Comparison of ENCODE assay signal across 21 cellular contexts in the genomic region with DNA sequence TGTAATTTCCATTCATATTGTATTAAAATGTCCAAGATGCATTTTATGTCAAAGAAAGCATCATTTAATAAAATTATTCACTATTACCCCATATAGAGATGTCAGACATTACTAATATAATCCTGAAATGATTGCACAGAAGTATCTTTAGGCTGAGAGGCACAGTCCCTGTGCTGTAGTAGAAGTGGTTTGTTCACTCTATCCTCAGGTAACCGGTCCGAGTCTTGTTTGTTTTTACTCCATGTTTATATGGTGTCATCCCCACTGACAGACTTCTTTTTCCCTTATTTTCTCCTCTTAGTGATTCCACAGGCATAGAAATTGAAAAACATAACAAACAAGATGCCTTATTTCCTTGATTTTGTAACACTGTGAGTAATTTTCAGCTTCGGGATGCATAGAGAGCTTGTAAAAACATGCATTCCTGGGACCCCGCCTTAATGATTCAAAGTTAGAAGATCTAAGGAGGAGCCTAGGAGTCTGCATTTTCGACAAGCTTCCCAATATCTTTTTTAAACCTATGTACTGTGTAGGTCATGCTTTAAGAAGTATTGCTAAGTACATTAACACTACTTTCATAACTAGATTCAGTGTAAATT.
"Had no signal": no experiment of that assay in that cellular context is flagged by ENCODE, and none has a peak within 500 bp of the region (broad histone marks: within the 10 kb centered on the region; RNA-seq: fewer than 3 reads in every experiment).

No MANE protein-coding gene starts in this region.

- H3K27me3 ChIP-seq: brain microvascular endothelial cell, esophagus muscularis mucosa, pancreas, right lobe of liver, stomach, vagina had no signal

- H3K4me3 Mint-ChIP-seq: activated CD4-positive, alpha-beta memory T cell treated with anti-CD3 and anti-CD28 coated beads for 36 hours; naive thymus-derived CD8-positive, alpha-beta T cell; stimulated activated effector memory CD8-positive, alpha-beta T cell treated with anti-CD3 and anti-CD28 coated beads, Interleukin-12 subunit alpha, Interleukin-12 subunit beta, amount 100 ng/mL, for 72 hours; WTC11 had no signal

- H3K4me1 Mint-ChIP-seq: naive thymus-derived CD8-positive, alpha-beta T cell; stimulated activated effector memory CD8-positive, alpha-beta T cell treated with anti-CD3 and anti-CD28 coated beads, Interleukin-12 subunit alpha, Interleukin-12 subunit beta, amount 100 ng/mL, for 72 hours; WTC11 had no signal

- H3K9me3 Mint-ChIP-seq: activated CD4-positive, alpha-beta memory T cell treated with anti-CD3 and anti-CD28 coated beads for 36 hours; naive thymus-derived CD8-positive, alpha-beta T cell; stimulated activated effector memory CD8-positive, alpha-beta T cell treated with anti-CD3 and anti-CD28 coated beads, Interleukin-12 subunit alpha, Interleukin-12 subunit beta, amount 100 ng/mL, for 72 hours; WTC11 had no signal

- H3K27ac Mint-ChIP-seq: activated CD4-positive, alpha-beta memory T cell treated with anti-CD3 and anti-CD28 coated beads for 36 hours; naive thymus-derived CD8-positive, alpha-beta T cell; stimulated activated effector memory CD8-positive, alpha-beta T cell treated with anti-CD3 and anti-CD28 coated beads, Interleukin-12 subunit alpha, Interleukin-12 subunit beta, amount 100 ng/mL, for 72 hours; WTC11 had no signal

- DNase-seq: activated CD4-positive, alpha-beta memory T cell treated with anti-CD3 and anti-CD28 coated beads for 36 hours; activated CD4-positive, alpha-beta T cell treated with anti-CD3 and anti-CD28 coated beads for 4 hours; activated naive CD4-positive, alpha-beta T cell treated with Interleukin-2 at 50 U/mL for 16 hours; activated T-cell treated with anti-CD3 and anti-CD28 coated beads for 4 hours; aorta; brain microvascular endothelial cell; head of caudate nucleus; kidney glomerular epithelial cell; left ventricle myocardium superior; mesendoderm; naive thymus-derived CD8-positive, alpha-beta T cell; pancreas; right lobe of liver; stimulated activated CD4-positive, alpha-beta T cell treated with anti-CD3 and anti-CD28 coated beads, Interleukin-4, amount 100 ng/mL, for 24 hours; stomach; trophoblast cell had no signal

- H3K36me3 ChIP-seq: brain microvascular endothelial cell, esophagus muscularis mucosa, pancreas, right lobe of liver, stomach, vagina had no signal

- H3K4me3 ChIP-seq: coronary artery, esophagus muscularis mucosa, pancreas, right lobe of liver, stomach, vagina had no signal

- H3K27ac ChIP-seq: brain microvascular endothelial cell, coronary artery, esophagus muscularis mucosa, pancreas, right lobe of liver, stomach, vagina had no signal

- H3K36me3 Mint-ChIP-seq: activated CD4-positive, alpha-beta memory T cell treated with anti-CD3 and anti-CD28 coated beads for 36 hours; naive thymus-derived CD8-positive, alpha-beta T cell; stimulated activated effector memory CD8-positive, alpha-beta T cell treated with anti-CD3 and anti-CD28 coated beads, Interleukin-12 subunit alpha, Interleukin-12 subunit beta, amount 100 ng/mL, for 72 hours; WTC11 had no signal

- H3K9me3 ChIP-seq: esophagus muscularis mucosa, pancreas, right lobe of liver, stomach, vagina had no signal

- H3K4me1 ChIP-seq: esophagus muscularis mucosa, pancreas, right lobe of liver, stomach, vagina had no signal
